10 cellular contexts compared by ENCODE assay signal in genomic region chr3:157122116-157122515, GRCh38. TPM values are rescaled to one million over a fixed set of nuclear protein-coding genes. Genes with fewer than 3 reads are reported as not detected.
DNase-seq lines count a peak whose midpoint lies in the region; ATAC-seq, FAIRE-seq and TF ChIP-seq lines count a peak whose summit lies in the region.
"Had no signal": no experiment of that assay in that cellular context is flagged by ENCODE, and none has a peak within 500 bp of the region (broad histone marks: within the 10 kb centered on the region; RNA-seq: fewer than 3 reads in every experiment).

No MANE protein-coding gene starts in this region.

- no peaks in the 10 kb centered on the region for H4K20me1 ChIP-seq in K562 (replicated peaks; ENCODE audit: control insufficient read depth, insufficient read depth, low read length)

- H3K4me3 ChIP-seq in K562 (no peak overlapping the region), lower lobe of right lung (no peak overlapping the region)

- TF ChIP-seq CTCF in AG09319 (IDR thresholded peaks at IDR 0.05; ENCODE audit: low read depth, low read length) (no peak), K562 (IDR thresholded peaks at IDR 0.05 in 2 of 3, conservative IDR thresholded peaks at IDR 0.05 in 1 of 3; ENCODE audit: insufficient read depth in 2 of 3, low read depth in 1 of 3, low read length in 3 of 3) (no peak), lower lobe of right lung (IDR thresholded peaks at IDR 0.05) (no peak)

- H3K79me2 ChIP-seq in K562 (ENCODE audit: control insufficient read depth, insufficient read depth, low read length), result no peaks in the 10 kb centered on the region

- CTCF ChIA-PET in K562 (lab: Yijun Ruan, JAX; ENCODE audit: low intra/inter-chr PET ratio), result interaction anchor here (0.6 kb wide), 1 partner anchor 50 kb away, joined by 5 read pairs; no protein-coding TSS in a partner anchor

- no peak for TF ChIP-seq RAD21 in K562 (CRISPR knock-in tag; conservative IDR thresholded peaks at IDR 0.05 in 1 of 2, IDR thresholded peaks at IDR 0.05 in 1 of 2)

- TF ChIP-seq EP300 in K562 (IDR thresholded peaks at IDR 0.05; ENCODE audit: low read length), result no peak

- H3K27ac ChIP-seq in K562 (ENCODE audit: extremely low read depth, low read depth, low read length) (no peak overlapping the region), lower lobe of right lung (no peak overlapping the region)

- no peaks in the 10 kb centered on the region for H3K36me3 ChIP-seq in K562 (ENCODE audit: control insufficient read depth, insufficient read depth, low read length)
- no peaks in the 10 kb centered on the region for H3K36me3 ChIP-seq in lower lobe of right lung

- BruUV-seq in K562 (replicated peaks; lab: Mats Ljungman, UMichigan), result no TSS peak

- TF ChIP-seq POLR2A in K562 (conservative IDR thresholded peaks at IDR 0.05), result no peak

- H3K4me2 ChIP-seq in K562 (ENCODE audit: insufficient read depth, low read length), result no peak overlapping the region

- H3K4me1 ChIP-seq in K562 (replicated peaks in 1 of 2; ENCODE audit: control insufficient read depth in 2 of 2, insufficient read depth in 2 of 2, low read length in 2 of 2), result peaks cover 9 to 40% of the 10 kb centered on the region in 2 experiments
- H3K4me1 ChIP-seq in lower lobe of right lung, result peaks cover 20% of the 10 kb centered on the region

- FAIRE-seq in K562 (lab: Jason Lieb, UNC), result no peak

- H3K9me3 ChIP-seq in K562 (replicated peaks; ENCODE audit: control insufficient read depth, insufficient read depth, low read depth, low read length) (peaks cover 5% of the 10 kb centered on the region; the same call in 1 of the 2 replicates), lower lobe of right lung (no peaks in the 10 kb centered on the region)

- H3K27me3 ChIP-seq in K562 (ENCODE audit: control insufficient read depth in 2 of 2, insufficient read depth in 2 of 2, low read length in 2 of 2) (no peaks in the 10 kb centered on the region), lower lobe of right lung (ENCODE audit: low read depth) (peaks cover 3% of the 10 kb centered on the region)

- 6% methylated on average over 2 of the region's 2 CpGs for WGBS in K562 (ENCODE audit: insufficient coverage, low coverage, missing lambda C conversion rate)

- H3K9me1 ChIP-seq in K562 (ENCODE audit: control insufficient read depth, insufficient read depth, low read length), result no peaks in the 10 kb centered on the region

- no peak overlapping the region for H2AFZ ChIP-seq in K562 (ENCODE audit: low read depth, low read length)

- DNase-seq in AG09319 (ENCODE audit: extremely low read depth, low read depth) (peak; percentile 49), HS-5 (ENCODE audit: low read depth) (peak; percentile 80), K562 (ENCODE audit: extremely low read depth in 1 of 4, low spot score in 3 of 4) (no peak), lower lobe of right lung (no peak), NCI-H69 (lab: John Stamatoyannopoulos, UW) (no peak), NCI-H82 (lab: John Stamatoyannopoulos, UW) (no peak)
- DNase-seq: OCI-M1, substantia nigra had no signal

- POLR2A ChIA-PET in K562 (lab: Yijun Ruan, JAX), result interaction anchor here (2.8 kb wide), 1 partner anchor 11 kb away, joined by 9 read pairs; no protein-coding TSS in a partner anchor

- in situ Hi-C loops in K562 (cut with MboI), result no loop called here

- intact Hi-C loops in K562 (cut with micrococcal nuclease) (no loop called here), lower lobe of right lung (cut with DNase I) (no loop called here)

- no peak overlapping the region for H3K9ac ChIP-seq in K562 (ENCODE audit: insufficient read depth in 1 of 2, low read depth in 2 of 2, low read length in 2 of 2)

- ATAC-seq in K562 (no peak), lower lobe of right lung (peak; percentile 29 to 59), GM18909 (IDR thresholded peaks at IDR 0.05; ENCODE audit: poor library complexity, unreplicated experiment) (no peak), GM21717 (IDR thresholded peaks at IDR 0.05; ENCODE audit: unreplicated experiment) (no peak)

TF ChIP-seq in K562, 482 proteins besides CTCF, POLR2A, EP300 and RAD21:
- TF ChIP-seq E2F3 (CRISPR knock-in tag; IDR thresholded peaks at IDR 0.05), result no peak
- TF ChIP-seq HDAC1 (IDR thresholded peaks at IDR 0.05), result peak in 1 of 2 experiments; percentile 31; a peak in 1 of 4 replicates
- TF ChIP-seq SNIP1 (IDR thresholded peaks at IDR 0.05; ENCODE audit: low read depth), result no peak
- TF ChIP-seq FOSL1 (tag; conservative IDR thresholded peaks at IDR 0.05), result peak; percentile 88
- peak; percentile 84 to 90 for TF ChIP-seq KDM1A (IDR thresholded peaks at IDR 0.05)
- peak; percentile 43 for TF ChIP-seq CBFA2T2 (conservative IDR thresholded peaks at IDR 0.05)
- no peak for TF ChIP-seq ZNF445 (CRISPR knock-in tag; IDR thresholded peaks at IDR 0.05; ENCODE audit: low read depth)
- peak; percentile 66; the same call in 1 of the 2 replicates for TF ChIP-seq TEAD4 (IDR thresholded peaks at IDR 0.05; ENCODE audit: low read length)
- no peak for TF ChIP-seq TEAD4 (CRISPR knock-in tag; IDR thresholded peaks at IDR 0.05; ENCODE audit: borderline replicate concordance)
- 0 out of 2 replicates have a peak, but pooled peaks have one; percentile 52 for TF ChIP-seq ZNF589 (CRISPR knock-in tag; IDR thresholded peaks at IDR 0.05; ENCODE audit: low read depth)
- TF ChIP-seq CEBPG (CRISPR knock-in tag; IDR thresholded peaks at IDR 0.05), result no peak
- peak; percentile 41 to 47; a peak in 2 of 4 replicates for TF ChIP-seq CEBPG (tag; conservative IDR thresholded peaks at IDR 0.05 in 1 of 2, IDR thresholded peaks at IDR 0.05 in 1 of 2)
- peak; percentile 60 for TF ChIP-seq CBFA2T3 (IDR thresholded peaks at IDR 0.05)
- TF ChIP-seq RCOR1 (IDR thresholded peaks at IDR 0.05; ENCODE audit: borderline replicate concordance in 1 of 2, low read depth in 2 of 2, low read length in 2 of 2), result peak in 1 of 2 experiments; percentile 93; a peak in 2 of 4 replicates
TF ChIP-seq in K562: peak in this region for 9.

RNA-seq across cellular contexts. Expression of gene CCNL1, which starts 37.8 kb away (rescaled TPM):
- 412 and 933 TPM in 2 replicates for total RNA-seq in K562 (2011; cell fraction: chromatin; rRNA removed; ENCODE audit: low replicate concordance)
- total RNA-seq in K562 (2011; cell fraction: nucleolus; rRNA removed), result 305 and 368 TPM in 2 replicates
- 399 and 401 TPM in 2 replicates for total RNA-seq in K562 (2011; cell fraction: nucleoplasm; rRNA removed)
- total RNA-seq in K562 (2014; rRNA removed) (132 and 172 TPM in 2 replicates), K562 (2014; rRNA removed; fragmentation: Illumina TruSeq; extraction: Trizol) (124 and 133 TPM in 2 replicates), K562 (2015; rRNA removed; fragmentation: Illumina TruSeq; extraction: Trizol) (153 and 161 TPM in 2 replicates), K562 (2021) (112 and 126 TPM in 2 replicates), lower lobe of right lung (133 TPM)
- polyA plus RNA-seq in K562 (2011; rRNA removed) (186 and 201 TPM in 2 replicates), K562 (2014; fragmentation: Illumina TruSeq; extraction: Trizol) (77.7 and 107 TPM in 2 replicates), K562 (2014; fragmentation: Nextera tagmentation; extraction: Ambion mirVana) (10 to 100 TPM; 16.1 to 32.4 TPM), K562 (2014; rRNA removed) (134 and 154 TPM in 2 replicates)
- polyA plus RNA-seq in K562 (2011; cell fraction: cytosol; rRNA removed), result 57.8 and 58.8 TPM in 2 replicates
- 1,501 and 1,632 TPM in 2 replicates for polyA plus RNA-seq in K562 (2011; cell fraction: nucleus; rRNA removed)
- polyA plus RNA-seq in K562 (2012), result 70.5 and 112 TPM in 2 replicates
- 210 and 248 TPM in 2 replicates for polyA minus RNA-seq in K562 (2011; rRNA and poly(A)+ RNA removed)
- 78.9 and 112 TPM in 2 replicates for polyA minus RNA-seq in K562 (2011; cell fraction: cytosol; rRNA and poly(A)+ RNA removed)
- 962 and 1,250 TPM in 2 replicates for polyA minus RNA-seq in K562 (2011; cell fraction: nucleus; rRNA and poly(A)+ RNA removed)

Comparison
In these comparisons a context has a peak if more than half of its experiments do, and no peak if none do; other contexts are left out.
1. DNase-seq: peak in AG09319 (single experiment) and HS-5 (single experiment); none in K562 (0 of 4), lower lobe of right lung (single experiment), NCI-H69 (single experiment) and NCI-H82 (single experiment).
2. ATAC-seq: peak in lower lobe of right lung (2 of 2); none in K562 (single experiment), GM18909 (single experiment) and GM21717 (single experiment).